ENCODE assay signal across 8 cellular contexts in genomic region chr6:37653933-37654565, GRCh38. TPM values are rescaled to one million over a fixed set of nuclear protein-coding genes. Genes with fewer than 3 reads are reported as not detected.
DNase-seq lines count a peak whose midpoint lies in the region; ATAC-seq and TF ChIP-seq lines count a peak whose summit lies in the region.

No MANE protein-coding gene starts in this region.

- intact Hi-C loops in ovary (cut with DNase I): no loop called here

- H3K36me3 ChIP-seq in ovary: no peaks in the 10 kb centered on the region

- H3K4me3 Mint-ChIP-seq in stimulated activated effector memory CD8-positive, alpha-beta T cell treated with anti-CD3 and anti-CD28 coated beads, Interleukin-12 subunit alpha, Interleukin-12 subunit beta, amount 100 ng/mL, for 72 hours: no peak overlapping the region

- no peak for TF ChIP-seq CTCF in ovary (IDR thresholded peaks at IDR 0.05)

- no peaks in the 10 kb centered on the region for H3K36me3 Mint-ChIP-seq in stimulated activated effector memory CD8-positive, alpha-beta T cell treated with anti-CD3 and anti-CD28 coated beads, Interleukin-12 subunit alpha, Interleukin-12 subunit beta, amount 100 ng/mL, for 72 hours

- H3K4me1 ChIP-seq in ovary (ENCODE audit: insufficient read depth): peaks cover 2% of the 10 kb centered on the region

- H3K4me3 ChIP-seq in ovary: no peak overlapping the region

- DNase-seq in activated CD4-positive, alpha-beta T cell treated with anti-CD3 and anti-CD28 coated beads for 24 hours (ENCODE audit: low read depth in 2 of 2): peak; percentile 49 to 59
- no peak for DNase-seq in activated CD4-positive, alpha-beta T cell treated with anti-CD3 and anti-CD28 coated beads for 1 hour
- DNase-seq in NCI-H526 treated with DMSO at 0.1 percent for 48 hours (lab: John Stamatoyannopoulos, UW) (peak; percentile 30), islet precursor cell (peak; percentile 73), occipital lobe (lab: John Stamatoyannopoulos, UW) (no peak), ovary (no peak)
- DNase-seq in activated T-cell treated with anti-CD3 and anti-CD28 coated beads, Interleukin-2, amount 50 U/mL, for 1 hour: peak; percentile 52
- DNase-seq in stimulated activated effector memory CD8-positive, alpha-beta T cell treated with anti-CD3 and anti-CD28 coated beads, Interleukin-12 subunit alpha, Interleukin-12 subunit beta, amount 100 ng/mL, for 72 hours (ENCODE audit: low spot score in 2 of 2): peak; percentile 29 to 78

- ATAC-seq in stimulated activated effector memory CD8-positive, alpha-beta T cell treated with anti-CD3 and anti-CD28 coated beads, Interleukin-12 subunit alpha, Interleukin-12 subunit beta, amount 100 ng/mL, for 72 hours: no peak

- H3K4me1 Mint-ChIP-seq in stimulated activated effector memory CD8-positive, alpha-beta T cell treated with anti-CD3 and anti-CD28 coated beads, Interleukin-12 subunit alpha, Interleukin-12 subunit beta, amount 100 ng/mL, for 72 hours: peaks cover 14% of the 10 kb centered on the region

- no peak overlapping the region for H3K27ac ChIP-seq in ovary

- no peaks in the 10 kb centered on the region for H3K27me3 ChIP-seq in ovary

- H3K27ac Mint-ChIP-seq in stimulated activated effector memory CD8-positive, alpha-beta T cell treated with anti-CD3 and anti-CD28 coated beads, Interleukin-12 subunit alpha, Interleukin-12 subunit beta, amount 100 ng/mL, for 72 hours: no peak overlapping the region

- H3K9me3 ChIP-seq in ovary: peaks cover 0 to 6% of the 10 kb centered on the region in 2 donors

- H3K9me3 Mint-ChIP-seq in stimulated activated effector memory CD8-positive, alpha-beta T cell treated with anti-CD3 and anti-CD28 coated beads, Interleukin-12 subunit alpha, Interleukin-12 subunit beta, amount 100 ng/mL, for 72 hours: peaks cover 3% of the 10 kb centered on the region

- no peak for TF ChIP-seq POLR2A in ovary (IDR thresholded peaks at IDR 0.05)

- 84 to 91% (median 90%) methylated on average over 8 of the region's 8 CpGs for WGBS in ovary, 3 donors

- no peak for TF ChIP-seq EP300 in ovary (IDR thresholded peaks at IDR 0.05)

RNA-seq across cellular contexts. Expression of gene MDGA1, which starts 43.6 kb away (rescaled TPM):
- 19.8 TPM for total RNA-seq in occipital lobe
- total RNA-seq in ovary: 10 to 100 TPM in 5 of 7 donors, 1 to 10 TPM in 2; 4.4 to 24.5 (median 11.6) TPM
- polyA plus RNA-seq in ovary: 1 to 10 TPM; 4.8 to 7.0 TPM

Comparison
In these comparisons a context has a peak if more than half of its experiments do, and no peak if none do; other contexts are left out.
1. DNase-seq: peak in activated CD4-positive, alpha-beta T cell treated with anti-CD3 and anti-CD28 coated beads for 24 hours (2 of 2), NCI-H526 treated with DMSO at 0.1 percent for 48 hours (single experiment), activated T-cell treated with anti-CD3 and anti-CD28 coated beads, Interleukin-2, amount 50 U/mL, for 1 hour (single experiment), islet precursor cell (single experiment) and stimulated activated effector memory CD8-positive, alpha-beta T cell treated with anti-CD3 and anti-CD28 coated beads, Interleukin-12 subunit alpha, Interleukin-12 subunit beta, amount 100 ng/mL, for 72 hours (2 of 2); none in activated CD4-positive, alpha-beta T cell treated with anti-CD3 and anti-CD28 coated beads for 1 hour (single experiment), occipital lobe (single experiment) and ovary (0 of 5).